ENCODE assay signal across 13 cellular contexts in the genomic region with DNA sequence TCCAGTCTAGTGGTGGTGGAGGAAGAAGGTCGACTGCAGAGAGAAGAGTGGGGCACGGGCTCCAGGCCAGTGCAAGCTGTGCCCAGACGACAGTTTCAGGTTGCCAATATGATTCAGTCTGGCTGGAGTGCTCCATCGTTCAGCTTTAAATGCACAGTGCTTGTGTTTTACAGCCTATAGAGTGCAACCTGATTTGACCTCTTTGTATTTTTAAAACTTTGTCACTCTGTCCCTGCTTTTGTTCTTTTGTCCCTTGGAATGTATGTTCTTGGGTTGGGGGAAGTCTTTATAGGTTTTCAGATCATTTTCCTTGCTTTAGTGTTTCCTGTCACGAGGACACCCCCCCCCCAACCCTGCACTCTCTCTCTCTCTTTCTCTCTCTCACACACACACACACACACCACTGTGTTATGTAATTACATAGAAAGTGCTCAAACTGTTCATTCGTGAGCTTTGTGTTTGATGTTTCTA.
DNase-seq lines count a peak whose midpoint lies in the region; ATAC-seq and TF ChIP-seq lines count a peak whose summit lies in the region.
"Had no signal": no experiment of that assay in that cellular context is flagged by ENCODE, and none has a peak within 500 bp of the region (broad histone marks: within the 10 kb centered on the region; RNA-seq: fewer than 3 reads in every experiment).

No MANE protein-coding gene starts in this region.

- ATAC-seq in activated T-cell treated with anti-CD3 and anti-CD28 coated beads, Interleukin-2, amount 50 U/mL, for 72 hours (replicated peaks in 1 of 2) = peak; percentile 27 to 52
- ATAC-seq in activated naive CD8-positive, alpha-beta T cell treated with anti-CD3 and anti-CD28 coated beads, Interleukin-2, amount 50 U/mL, for 24 hours = peak; percentile 56
- no peak for ATAC-seq in stimulated activated naive B cell treated with anti-CD40 and anti-IgM and Interleukin-4, amounts not matched to agents 10 μg/mL and 1 μg/mL and 100 μg/mL, for 72 hours (replicated peaks)

- H3K4me3 ChIP-seq in esophagus muscularis mucosa = no peak overlapping the region
- H3K4me3 ChIP-seq: breast epithelium, tibial nerve had no signal

- peaks cover 12% of the 10 kb centered on the region in 2 donors for H3K9me3 Mint-ChIP-seq in activated T-cell treated with anti-CD3 and anti-CD28 coated beads, Interleukin-2, amount 50 U/mL, for 72 hours
- peaks cover 17% of the 10 kb centered on the region for H3K9me3 Mint-ChIP-seq in activated naive CD8-positive, alpha-beta T cell treated with anti-CD3 and anti-CD28 coated beads, Interleukin-2, amount 50 U/mL, for 24 hours
- peaks cover 9 to 10% of the 10 kb centered on the region in 2 donors for H3K9me3 Mint-ChIP-seq in stimulated activated naive B cell treated with anti-CD40 and anti-IgM and Interleukin-4, amounts not matched to agents 10 μg/mL and 1 μg/mL and 100 μg/mL, for 72 hours

- peak overlapping the region in 1 of 2 donors; percentile 77 for H3K4me3 Mint-ChIP-seq in activated T-cell treated with anti-CD3 and anti-CD28 coated beads, Interleukin-2, amount 50 U/mL, for 72 hours
- H3K4me3 Mint-ChIP-seq in activated naive CD8-positive, alpha-beta T cell treated with anti-CD3 and anti-CD28 coated beads, Interleukin-2, amount 50 U/mL, for 24 hours = no peak overlapping the region
- no peak overlapping the region for H3K4me3 Mint-ChIP-seq in stimulated activated naive B cell treated with anti-CD40 and anti-IgM and Interleukin-4, amounts not matched to agents 10 μg/mL and 1 μg/mL and 100 μg/mL, for 72 hours

- H3K36me3 ChIP-seq in esophagus muscularis mucosa = no peaks in the 10 kb centered on the region
- H3K36me3 ChIP-seq: breast epithelium, tibial nerve had no signal

- no peak for TF ChIP-seq EP300 in esophagus muscularis mucosa (IDR thresholded peaks at IDR 0.05)

- peak overlapping the region; percentile 79 for H3K27ac Mint-ChIP-seq in activated T-cell treated with anti-CD3 and anti-CD28 coated beads, Interleukin-2, amount 50 U/mL, for 72 hours
- no peak overlapping the region for H3K27ac Mint-ChIP-seq in activated naive CD8-positive, alpha-beta T cell treated with anti-CD3 and anti-CD28 coated beads, Interleukin-2, amount 50 U/mL, for 24 hours
- H3K27ac Mint-ChIP-seq in stimulated activated naive B cell treated with anti-CD40 and anti-IgM and Interleukin-4, amounts not matched to agents 10 μg/mL and 1 μg/mL and 100 μg/mL, for 72 hours = peak overlapping the region; percentile 65

- H3K4me1 ChIP-seq in esophagus muscularis mucosa = peaks cover 0 to 19% (median 4%) of the 10 kb centered on the region in 4 donors
- H3K4me1 ChIP-seq: breast epithelium, tibial nerve had no signal

- TF ChIP-seq CTCF in esophagus muscularis mucosa (IDR thresholded peaks at IDR 0.05) = no peak

- no peaks in the 10 kb centered on the region for H3K9me3 ChIP-seq in esophagus muscularis mucosa
- H3K9me3 ChIP-seq: breast epithelium had no signal

- intact Hi-C loops in esophagus muscularis mucosa (cut with DNase I) = no loop called here

- peaks cover 32% of the 10 kb centered on the region for H3K4me1 Mint-ChIP-seq in activated T-cell treated with anti-CD3 and anti-CD28 coated beads, Interleukin-2, amount 50 U/mL, for 72 hours (ENCODE audit: low read depth)
- H3K4me1 Mint-ChIP-seq in activated naive CD8-positive, alpha-beta T cell treated with anti-CD3 and anti-CD28 coated beads, Interleukin-2, amount 50 U/mL, for 24 hours = peaks cover 27% of the 10 kb centered on the region
- H3K4me1 Mint-ChIP-seq in stimulated activated naive B cell treated with anti-CD40 and anti-IgM and Interleukin-4, amounts not matched to agents 10 μg/mL and 1 μg/mL and 100 μg/mL, for 72 hours = peaks cover 39 to 52% of the 10 kb centered on the region in 2 donors

- no peak for TF ChIP-seq POLR2A in esophagus muscularis mucosa (IDR thresholded peaks at IDR 0.05; ENCODE audit: low read depth)

- 38% methylated on average over 6 of the region's 6 CpGs for WGBS in esophagus muscularis mucosa

- no peak overlapping the region for H3K27ac ChIP-seq in esophagus muscularis mucosa (replicated peaks in 1 of 4)
- H3K27ac ChIP-seq: breast epithelium, tibial nerve had no signal

- H3K36me3 Mint-ChIP-seq in activated T-cell treated with anti-CD3 and anti-CD28 coated beads, Interleukin-2, amount 50 U/mL, for 72 hours (ENCODE audit: insufficient read depth in 2 of 2) = peaks cover 10 to 12% of the 10 kb centered on the region in 2 donors
- peaks cover 4% of the 10 kb centered on the region for H3K36me3 Mint-ChIP-seq in activated naive CD8-positive, alpha-beta T cell treated with anti-CD3 and anti-CD28 coated beads, Interleukin-2, amount 50 U/mL, for 24 hours (ENCODE audit: low read depth)
- peaks cover 15 to 29% of the 10 kb centered on the region in 2 donors for H3K36me3 Mint-ChIP-seq in stimulated activated naive B cell treated with anti-CD40 and anti-IgM and Interleukin-4, amounts not matched to agents 10 μg/mL and 1 μg/mL and 100 μg/mL, for 72 hours

- no peaks in the 10 kb centered on the region for H3K27me3 ChIP-seq in esophagus muscularis mucosa
- H3K27me3 ChIP-seq: breast epithelium, tibial nerve had no signal

- H3K27me3 Mint-ChIP-seq in activated T-cell treated with anti-CD3 and anti-CD28 coated beads, Interleukin-2, amount 50 U/mL, for 72 hours (ENCODE audit: low read depth) = no peaks in the 10 kb centered on the region
- H3K27me3 Mint-ChIP-seq in activated naive CD8-positive, alpha-beta T cell treated with anti-CD3 and anti-CD28 coated beads, Interleukin-2, amount 50 U/mL, for 24 hours = no peaks in the 10 kb centered on the region
- H3K27me3 Mint-ChIP-seq in stimulated activated naive B cell treated with anti-CD40 and anti-IgM and Interleukin-4, amounts not matched to agents 10 μg/mL and 1 μg/mL and 100 μg/mL, for 72 hours = no peaks in the 10 kb centered on the region

- no peak for DNase-seq in activated T-cell treated with anti-CD3 and anti-CD28 coated beads, Interleukin-2, amount 50 U/mL, for 72 hours
- no peak for DNase-seq in activated T-cell treated with anti-CD3 and anti-CD28 coated beads, Interleukin-2, amount 50 U/mL, for 48 hours
- DNase-seq in NCI-H146 treated with DMSO at 0.1 percent for 48 hours (lab: John Stamatoyannopoulos, UW; ENCODE audit: unreplicated experiment) (peak; percentile 36), esophagus muscularis mucosa (ENCODE audit: extremely low spot score) (no peak), putamen (ENCODE audit: low spot score) (no peak), NK-92 (lab: John Stamatoyannopoulos, UW; ENCODE audit: unreplicated experiment) (no peak)
- DNase-seq in activated naive CD8-positive, alpha-beta T cell treated with anti-CD3 and anti-CD28 coated beads, Interleukin-2, amount 50 U/mL, for 24 hours = no peak
- DNase-seq in stimulated activated naive B cell treated with anti-CD40 and anti-IgM and Interleukin-4, amounts not matched to agents 10 μg/mL and 1 μg/mL and 100 μg/mL, for 72 hours = no peak
- DNase-seq: activated CD4-positive, alpha-beta T cell treated with anti-CD3 and anti-CD28 coated beads for 4 hours; activated effector memory CD4-positive, alpha-beta T cell treated with Interleukin-2 at 50 U/mL for 16 hours; islet precursor cell had no signal

Comparison
In these comparisons a context has a peak if more than half of its experiments do, and no peak if none do; other contexts are left out.
1. ATAC-seq: peak in activated T-cell treated with anti-CD3 and anti-CD28 coated beads, Interleukin-2, amount 50 U/mL, for 72 hours (2 of 2) and activated naive CD8-positive, alpha-beta T cell treated with anti-CD3 and anti-CD28 coated beads, Interleukin-2, amount 50 U/mL, for 24 hours (single experiment); none in stimulated activated naive B cell treated with anti-CD40 and anti-IgM and Interleukin-4, amounts not matched to agents 10 μg/mL and 1 μg/mL and 100 μg/mL, for 72 hours (0 of 2).